ENCODE assay signal across 8 cellular contexts in the genomic region with DNA sequence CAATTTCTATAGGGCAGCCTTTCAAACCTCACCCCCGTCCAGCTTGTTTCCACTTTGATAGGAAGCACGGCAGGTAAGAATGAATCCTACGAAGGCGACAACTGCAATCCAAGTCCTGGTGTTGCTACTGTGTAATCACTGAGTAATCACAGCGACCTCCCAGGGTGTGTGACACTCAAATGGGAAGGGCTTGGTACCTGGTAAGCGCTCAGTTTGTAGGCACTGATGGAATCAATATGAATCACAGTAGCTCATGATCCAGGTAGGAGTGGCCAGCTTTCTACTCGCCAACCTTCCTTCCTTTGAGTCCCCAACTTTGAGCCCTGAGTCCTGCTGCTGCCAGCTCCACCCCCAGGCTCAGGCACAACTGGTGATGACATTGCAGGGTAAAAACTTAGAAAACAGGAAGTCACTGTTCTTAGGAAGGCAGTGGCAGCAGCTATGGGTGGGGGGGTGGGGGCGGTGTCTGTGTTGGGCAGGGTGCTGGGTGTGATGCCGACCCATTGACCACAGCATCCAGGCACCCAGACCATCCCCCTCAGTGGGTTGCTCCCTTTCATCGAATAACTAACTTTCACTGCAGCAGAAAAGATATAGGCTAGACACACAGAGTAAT.
DNase-seq lines count a peak whose midpoint lies in the region; ATAC-seq, FAIRE-seq and TF ChIP-seq lines count a peak whose summit lies in the region.

No MANE protein-coding gene starts in this region.

- ATAC-seq in HG03108 (IDR thresholded peaks at IDR 0.05; ENCODE audit: unreplicated experiment): peak; percentile 81
- peak; percentile 80 to 83 (median 82) for ATAC-seq in pancreas

- DNase-seq in GF-D8 (lab: John Stamatoyannopoulos, UW): peak; percentile 46
- DNase-seq in activated naive CD4-positive, alpha-beta T cell treated with anti-CD3 and anti-CD28 coated beads, Interleukin-2, amount 50 U/mL, for 16 hours: peak; percentile 68
- peak in 3 of 6 donors; percentile 16 to 37 (median 31) for DNase-seq in pancreas
- no peak for DNase-seq in NCI-H2081 treated with DMSO at 0.1 percent for 48 hours (lab: John Stamatoyannopoulos, UW)
- no peak for DNase-seq in NCI-H2029 (lab: John Stamatoyannopoulos, UW)
- DNase-seq in NCI-H226: no peak

- no peak for FAIRE-seq in pancreas (lab: Jason Lieb, UNC)

- WGBS in pancreas, 2 donors: 45 to 48% methylated on average over 10 of the region's 10 CpGs

- H3K27ac ChIP-seq in SU-DHL-6 (ENCODE audit: low read depth, low read length) (no peak overlapping the region), pancreas (peak overlapping the region in 1 of 4 donors; percentile 11)

- no peaks in the 10 kb centered on the region for H4K20me1 ChIP-seq in SU-DHL-6 (ENCODE audit: low read depth, low read length)

- no peaks in the 10 kb centered on the region for H3K79me2 ChIP-seq in SU-DHL-6 (ENCODE audit: insufficient read depth, low read length)

- H3K9me3 ChIP-seq in SU-DHL-6 (ENCODE audit: insufficient read depth, low read length) (no peaks in the 10 kb centered on the region), pancreas (no peaks in the 10 kb centered on the region)

- H3K4me2 ChIP-seq in SU-DHL-6 (ENCODE audit: low read depth, low read length, poor library complexity, severe bottlenecking): peak overlapping the region; percentile 12

- no peak overlapping the region for H3K9ac ChIP-seq in SU-DHL-6 (ENCODE audit: low read length)

- H3K4me1 ChIP-seq in pancreas: no peaks in the 10 kb centered on the region

- H3K36me3 ChIP-seq in SU-DHL-6 (ENCODE audit: low read length) (no peaks in the 10 kb centered on the region), pancreas (no peaks in the 10 kb centered on the region)

- peak overlapping the region; percentile 52 for H2AFZ ChIP-seq in SU-DHL-6 (ENCODE audit: low read depth, low read length, severe bottlenecking)

- H3K9me2 ChIP-seq in SU-DHL-6 (replicated peaks; ENCODE audit: insufficient read depth, low read length): no peaks in the 10 kb centered on the region

- intact Hi-C loops in pancreas (cut with DNase I): loop anchor here in 1 of 3 donors (10.0 kb wide), 1 partner anchor 383 kb away; no protein-coding TSS in a partner anchor

- H3F3A ChIP-seq in SU-DHL-6 (ENCODE audit: insufficient read depth): no peaks in the 10 kb centered on the region

- H3K27me3 ChIP-seq in SU-DHL-6 (ENCODE audit: low read length): no peaks in the 10 kb centered on the region
- no peaks in the 10 kb centered on the region for H3K27me3 ChIP-seq in pancreas

- H3K4me3 ChIP-seq in SU-DHL-6 (ENCODE audit: insufficient read depth, low read length, poor library complexity, severe bottlenecking) (no peak overlapping the region), pancreas (no peak overlapping the region)

- TF ChIP-seq CTCF in SU-DHL-6 (IDR thresholded peaks at IDR 0.05; ENCODE audit: insufficient read depth, low read length, poor library complexity, severe bottlenecking) (no peak), pancreas (IDR thresholded peaks at IDR 0.05) (no peak)

Comparison
In these comparisons a context has a peak if more than half of its experiments do, and no peak if none do; other contexts are left out.
1. DNase-seq: peak in GF-D8 (single experiment) and activated naive CD4-positive, alpha-beta T cell treated with anti-CD3 and anti-CD28 coated beads, Interleukin-2, amount 50 U/mL, for 16 hours (single experiment); none in NCI-H2081 treated with DMSO at 0.1 percent for 48 hours (single experiment), NCI-H2029 (single experiment) and NCI-H226 (single experiment).